ENCODE assay signal across 20 cellular contexts in genomic region chr2:103365071-103365470, GRCh38.
DNase-seq lines count a peak whose midpoint lies in the region; ATAC-seq, FAIRE-seq and TF ChIP-seq lines count a peak whose summit lies in the region.
"Had no signal": no experiment of that assay in that cellular context is flagged by ENCODE, and none has a peak within 500 bp of the region (broad histone marks: within the 10 kb centered on the region; RNA-seq: fewer than 3 reads in every experiment).

No MANE protein-coding gene starts in this region.

- no peak overlapping the region for H2AK5ac ChIP-seq in IMR-90 (ENCODE audit: low read depth, low read length)

- H2BK5ac ChIP-seq in IMR-90 (ENCODE audit: low read depth, low read length, poor library complexity, severe bottlenecking), result no peak overlapping the region

- H3K27me3 Mint-ChIP-seq in glutamatergic neuron (ENCODE audit: unreplicated experiment), result no peaks in the 10 kb centered on the region
- H3K27me3 Mint-ChIP-seq: B cell; CD4-positive, CD25-positive, alpha-beta regulatory T cell had no signal

- no peak overlapping the region for H3K18ac ChIP-seq in IMR-90 (ENCODE audit: low read depth, low read length)

- no peak overlapping the region for H2BK20ac ChIP-seq in IMR-90 (ENCODE audit: low read depth, low read length)

- ATAC-seq in HepG2 (no peak), right lobe of liver (no peak), IMR-90 (ENCODE audit: low read depth) (no peak)
- ATAC-seq: CD8-positive, alpha-beta T cell had no signal

- H3K79me1 ChIP-seq in IMR-90 (ENCODE audit: low read depth in 1 of 2, low read length in 2 of 2), result no peaks in the 10 kb centered on the region

- WGBS in HepG2 (ENCODE audit: low lambda C conversion rate), result 7% methylated on average over 4 of the region's 4 CpGs
- WGBS in right lobe of liver (ENCODE audit: insufficient coverage, low coverage, low lambda C conversion rate, missing lambda C conversion rate), result 58% methylated on average over 4 of the region's 4 CpGs
- WGBS in IMR-90 (ENCODE audit: extremely low coverage in 2 of 2, insufficient read length in 1 of 2), 2 experiments, result no CpG with 5 or more reads among the region's 4 CpGs

- BruUV-seq in HepG2 (replicated peaks; lab: Mats Ljungman, UMichigan) (no TSS peak), IMR-90 (replicated peaks; lab: Mats Ljungman, UMichigan) (no TSS peak)

- H3K36me3 ChIP-seq in HepG2 (replicated peaks in 1 of 2; ENCODE audit: control insufficient read depth in 1 of 2, insufficient read depth in 2 of 2, low read length in 2 of 2) (no peaks in the 10 kb centered on the region), right lobe of liver (no peaks in the 10 kb centered on the region), IMR-90 (ENCODE audit: control insufficient read depth, insufficient read depth, low read length) (no peaks in the 10 kb centered on the region)
- H3K36me3 ChIP-seq: BLaER1, HAP-1 had no signal

- no peak overlapping the region for H3K9ac ChIP-seq in HepG2 (ENCODE audit: insufficient read depth, low read depth, low read length)
- no peak overlapping the region for H3K9ac ChIP-seq in IMR-90 (ENCODE audit: low read depth, low read length)
- H3K9ac ChIP-seq: BLaER1 had no signal

- no peaks in the 10 kb centered on the region for H3K9me3 ChIP-seq in HepG2 (ENCODE audit: low read length)
- H3K9me3 ChIP-seq in right lobe of liver, result no peaks in the 10 kb centered on the region
- peaks cover 2% of the 10 kb centered on the region; the same call in 1 of the 2 replicates for H3K9me3 ChIP-seq in IMR-90 (ENCODE audit: control insufficient read depth, insufficient read depth, low read length)
- H3K9me3 ChIP-seq: BLaER1, Caco-2, HAP-1 had no signal

- H3K23ac ChIP-seq in IMR-90 (ENCODE audit: low read depth, low read length), result no peak overlapping the region

- H2BK15ac ChIP-seq in IMR-90 (ENCODE audit: low read depth, low read length), result no peak overlapping the region

- peaks cover 6% of the 10 kb centered on the region for H3K9me3 Mint-ChIP-seq in glutamatergic neuron (ENCODE audit: unreplicated experiment)

- TF ChIP-seq EP300 in HepG2 (IDR thresholded peaks at IDR 0.05; ENCODE audit: low read depth in 2 of 2, low read length in 2 of 2) (no peak), HepG2 (CRISPR knock-in tag; IDR thresholded peaks at IDR 0.05; ENCODE audit: borderline replicate concordance) (no peak)

- DNase-seq in HepG2 (ENCODE audit: low spot score), result no peak
- no peak for DNase-seq in right lobe of liver
- no peak for DNase-seq in IMR-90
- no peak for DNase-seq in glutamatergic neuron
- no peak for DNase-seq in activated CD4-positive, CD25-positive, alpha-beta regulatory T cell (lab: John Stamatoyannopoulos, UW)
- no peak for DNase-seq in NCI-H2081 (lab: John Stamatoyannopoulos, UW)
- DNase-seq: Caco-2; CD4-positive, CD25-positive, alpha-beta regulatory T cell; CD8-positive, alpha-beta T cell; DMS153; DND-41; GOT3; HFFc6 had no signal

- TF ChIP-seq RAD21 in HepG2 (CRISPR knock-in tag; IDR thresholded peaks at IDR 0.05) (no peak), IMR-90 (IDR thresholded peaks at IDR 0.05; ENCODE audit: low read length) (no peak)

- H3K36me3 Mint-ChIP-seq in glutamatergic neuron (ENCODE audit: unreplicated experiment), result no peaks in the 10 kb centered on the region
- H3K36me3 Mint-ChIP-seq: CD4-positive, CD25-positive, alpha-beta regulatory T cell; CD8-positive, alpha-beta T cell had no signal

- H2AFZ ChIP-seq in HepG2 (ENCODE audit: low read length) (no peak overlapping the region), IMR-90 (replicated peaks; ENCODE audit: low read length, poor library complexity) (no peak overlapping the region)

- no peak overlapping the region for H4K8ac ChIP-seq in IMR-90 (ENCODE audit: low read depth in 2 of 2, low read length in 2 of 2)

- H2AK9ac ChIP-seq in IMR-90 (replicated peaks; ENCODE audit: low read depth, low read length, poor library complexity), result no peak overlapping the region

- H4K5ac ChIP-seq in IMR-90 (ENCODE audit: low read depth, low read length), result no peak overlapping the region

- H3K27me3 ChIP-seq in HepG2 (ENCODE audit: control insufficient read depth in 1 of 2, insufficient read depth in 2 of 2, low read length in 2 of 2) (no peaks in the 10 kb centered on the region), right lobe of liver (no peaks in the 10 kb centered on the region), IMR-90 (ENCODE audit: control insufficient read depth, insufficient read depth, low read length) (no peaks in the 10 kb centered on the region)
- H3K27me3 ChIP-seq: BLaER1 had no signal

- TF ChIP-seq POLR2A in HepG2 (IDR thresholded peaks at IDR 0.05; ENCODE audit: insufficient read depth in 1 of 2, low read depth in 2 of 2, low read length in 2 of 2) (no peak), right lobe of liver (IDR thresholded peaks at IDR 0.05) (no peak), IMR-90 (IDR thresholded peaks at IDR 0.05; ENCODE audit: low read depth, low read length) (no peak)

- H3K27ac ChIP-seq in HepG2 (ENCODE audit: extremely low read length, insufficient read depth, low read length) (no peak overlapping the region), right lobe of liver (no peak overlapping the region), IMR-90 (ENCODE audit: insufficient read depth, low read length) (no peak overlapping the region)
- H3K27ac ChIP-seq: BLaER1, C4-2B had no signal

- H3K9me1 ChIP-seq in IMR-90 (ENCODE audit: insufficient read depth, low read length), result no peaks in the 10 kb centered on the region

- no peak overlapping the region for H3K4me3 Mint-ChIP-seq in glutamatergic neuron (ENCODE audit: unreplicated experiment)
- H3K4me3 Mint-ChIP-seq: B cell; CD4-positive, CD25-positive, alpha-beta regulatory T cell; CD8-positive, alpha-beta T cell; HFFc6 had no signal

- H3K27ac Mint-ChIP-seq in glutamatergic neuron (ENCODE audit: unreplicated experiment), result peak overlapping the region; percentile 83
- H3K27ac Mint-ChIP-seq: B cell; CD4-positive, CD25-positive, alpha-beta regulatory T cell; CD8-positive, alpha-beta T cell; HFFc6 had no signal

- TF ChIP-seq CTCF in HepG2 (CRISPR knock-in tag; IDR thresholded peaks at IDR 0.05) (no peak), right lobe of liver (IDR thresholded peaks at IDR 0.05) (no peak), IMR-90 (conservative IDR thresholded peaks at IDR 0.05; ENCODE audit: low read depth, low read length) (no peak), glutamatergic neuron (IDR thresholded peaks at IDR 0.05; ENCODE audit: partially characterized antibody, unreplicated experiment) (no peak)

- H3K4me2 ChIP-seq in HepG2 (ENCODE audit: low read depth, low read length) (no peak overlapping the region), IMR-90 (ENCODE audit: low read depth, low read length) (no peak overlapping the region)
- H3K4me2 ChIP-seq: BLaER1 had no signal

- H4K20me1 ChIP-seq in HepG2 (ENCODE audit: insufficient read depth, low read length) (no peaks in the 10 kb centered on the region), IMR-90 (ENCODE audit: insufficient read depth, low read length) (no peaks in the 10 kb centered on the region)
- H4K20me1 ChIP-seq: BLaER1 had no signal

- no peak overlapping the region for H3K14ac ChIP-seq in IMR-90 (replicated peaks; ENCODE audit: low read depth, low read length)

- no peak overlapping the region for H3K56ac ChIP-seq in IMR-90 (ENCODE audit: extremely low read depth, insufficient read depth, low read length)

- no peak overlapping the region for H4K91ac ChIP-seq in IMR-90 (ENCODE audit: insufficient read depth, low read depth, low read length)

- H3K4me3 ChIP-seq in HepG2 (replicated peaks in 1 of 3; ENCODE audit: insufficient read depth in 1 of 3, low read depth in 2 of 3, low read length in 3 of 3) (no peak overlapping the region), right lobe of liver (no peak overlapping the region), IMR-90 (ENCODE audit: insufficient read depth, low read depth, low read length) (no peak overlapping the region)
- H3K4me3 ChIP-seq: BLaER1, HAP-1 had no signal

- no peaks in the 10 kb centered on the region for H3K79me2 ChIP-seq in HepG2 (ENCODE audit: insufficient read depth, low read length)

- intact Hi-C loops in HepG2 (cut with micrococcal nuclease; ENCODE audit: unreplicated experiment), result no loop called here
- intact Hi-C loops in right lobe of liver (cut with DNase I), result no loop called here
- intact Hi-C loops in IMR-90 (cut with micrococcal nuclease), result no loop called here

- FAIRE-seq in HepG2 (lab: Jason Lieb, UNC), result no peak
- FAIRE-seq: G401.6, GM12892, H54 had no signal

- in situ Hi-C loops in HepG2 (cut with HindIII; ENCODE audit: extremely low pct_ligation_motif_present, low pct_unique_long_range_greater_than_20kb) (no loop called here), IMR-90 (cut with MboI; ENCODE audit: low sequenced_read_pairs) (no loop called here)

- POLR2A ChIA-PET in HepG2 (lab: Yijun Ruan, JAX) (no interaction called here), IMR-90 (lab: Charles Lee; ENCODE audit: unreplicated experiment) (no interaction called here)

- no peak overlapping the region for H3K4ac ChIP-seq in IMR-90 (ENCODE audit: low read depth, low read length)

- dilution Hi-C loops in IMR-90 (cut with HindIII; ENCODE audit: low sequenced_read_pairs, unreplicated experiment), result no loop called here

- CTCF ChIA-PET in HepG2 (lab: Yijun Ruan, JAX; ENCODE audit: low intra/inter-chr PET ratio, low total read pairs) (no interaction called here), IMR-90 (lab: Yijun Ruan, JAX) (no interaction called here)

- no peak overlapping the region for H2BK120ac ChIP-seq in IMR-90 (ENCODE audit: low read depth, low read length)

- H3K4me1 Mint-ChIP-seq in glutamatergic neuron (ENCODE audit: low read depth, unreplicated experiment), result peaks cover 10% of the 10 kb centered on the region
- H3K4me1 Mint-ChIP-seq: B cell; CD4-positive, CD25-positive, alpha-beta regulatory T cell had no signal

- H3K4me1 ChIP-seq in HepG2 (ENCODE audit: insufficient read depth, low read length) (no peaks in the 10 kb centered on the region), right lobe of liver (no peaks in the 10 kb centered on the region), IMR-90 (ENCODE audit: control insufficient read depth, insufficient read depth, low read length) (no peaks in the 10 kb centered on the region)
- H3K4me1 ChIP-seq: BLaER1, Caco-2, HAP-1 had no signal

TF ChIP-seq in HepG2, 621 proteins besides CTCF, POLR2A, EP300 and RAD21 (continues in another document):
- TF ChIP-seq MAFF (IDR thresholded peaks at IDR 0.05; ENCODE audit: low read depth, low read length), result peak; percentile 76; the same call in 1 of the 2 replicates
- TF ChIP-seq THAP11 (CRISPR knock-in tag; IDR thresholded peaks at IDR 0.05), result no peak

TF ChIP-seq in IMR-90, 13 proteins besides CTCF, POLR2A, EP300 and RAD21:
- TF ChIP-seq MAFK (IDR thresholded peaks at IDR 0.05; ENCODE audit: low read depth, low read length) (peak; percentile 47; the same call in 1 of the 2 replicates), MXI1 (IDR thresholded peaks at IDR 0.05; ENCODE audit: borderline replicate concordance, low read depth, low read length) (no peak)
